33 cellular contexts compared by ENCODE assay signal in the genomic region with DNA sequence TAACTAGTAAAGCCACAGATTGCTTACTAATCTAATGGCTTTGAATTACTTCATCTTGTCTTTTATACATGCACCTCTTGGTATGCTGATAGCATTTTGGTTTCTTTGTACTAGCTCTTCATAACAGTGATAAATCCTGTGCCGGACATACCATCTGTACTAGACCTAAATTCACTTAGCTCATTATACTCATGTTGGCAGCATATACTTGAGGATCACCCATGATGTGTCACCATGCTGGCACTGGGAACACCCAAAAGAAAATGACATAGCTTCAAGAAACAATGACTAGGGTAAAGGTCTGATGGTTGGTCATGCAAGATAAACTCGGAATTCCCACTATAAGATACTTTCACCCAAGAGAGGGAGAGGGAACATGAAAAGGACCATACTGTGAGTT.
"Had no signal": no experiment of that assay in that cellular context is flagged by ENCODE, and none has a peak within 500 bp of the region (broad histone marks: within the 10 kb centered on the region; RNA-seq: fewer than 3 reads in every experiment).

No MANE protein-coding gene starts in this region.

- H3K36me3 Mint-ChIP-seq: activated CD4-positive, alpha-beta memory T cell treated with anti-CD3 and anti-CD28 coated beads for 36 hours; activated naive CD4-positive, alpha-beta T cell treated with anti-CD3 and anti-CD28 coated beads, Interleukin-2, amount 50 U/mL, for 72 hours; activated naive CD8-positive, alpha-beta T cell treated with anti-CD3 and anti-CD28 coated beads for 36 hours had no signal

- H3K4me3 ChIP-seq: adrenal gland, ascending aorta, body of pancreas, breast epithelium had no signal

- ATAC-seq: activated CD8-positive, alpha-beta T cell treated with anti-CD3 and anti-CD28 coated beads for 36 hours; activated naive CD4-positive, alpha-beta T cell treated with anti-CD3 and anti-CD28 coated beads, Interleukin-2, amount 50 U/mL, for 72 hours; activated T-cell treated with anti-CD3 and anti-CD28 coated beads, Interleukin-2, amount 50 U/mL, for 4 hours; activated T-cell treated with anti-CD3 and anti-CD28 coated beads, Interleukin-2, amount 50 U/mL, for 72 hours; activated T-helper 17 cell treated with anti-CD3 and anti-CD28 coated beads, Interleukin-2, amount 50 U/mL, for 72 hours; body of pancreas; T-helper 17 cell had no signal

- DNase-seq: activated B cell treated with CpG ODN at 0.5 μM for 24 hours; activated CD4-positive, alpha-beta memory T cell treated with anti-CD3 and anti-CD28 coated beads for 36 hours; activated CD4-positive, alpha-beta T cell treated with anti-CD3 and anti-CD28 coated beads for 4 hours; activated CD4-positive, alpha-beta T cell treated with anti-CD3 and anti-CD28 coated beads, Interleukin-2, amount 10 ng/mL, durations not matched to agents 24 days and 14 days; activated CD4-positive, alpha-beta T cell treated with anti-CD3 and anti-CD28 coated beads, Interleukin-2, amount 50 U/mL, for 1 hour; activated CD4-positive, alpha-beta T cell treated with anti-CD3 and anti-CD28 coated beads, Interleukin-2, amount 50 U/mL, for 4 hours; activated CD4-positive, CD25-positive, alpha-beta regulatory T cell treated with anti-CD3 and anti-CD28 coated beads, Interleukin-2, amount 50 U/mL, for 72 hours; activated CD8-positive, alpha-beta memory T cell treated with anti-CD3 and anti-CD28 coated beads, Interleukin-2, amount 50 U/mL, for 4 hours; activated CD8-positive, alpha-beta T cell treated with anti-CD3 and anti-CD28 coated beads for 36 hours; activated effector memory CD4-positive, alpha-beta T cell treated with anti-CD3 and anti-CD28 coated beads, Interleukin-2, amount 50 U/mL, for 16 hours; activated gamma-delta T cell treated with Interleukin-2 at 50 U/mL for 16 hours; activated naive CD4-positive, alpha-beta T cell; activated naive CD4-positive, alpha-beta T cell treated with anti-CD3 and anti-CD28 coated beads for 36 hours; activated naive CD4-positive, alpha-beta T cell treated with anti-CD3 and anti-CD28 coated beads, Interleukin-2, amount 50 U/mL, for 16 hours; activated naive CD8-positive, alpha-beta T cell treated with anti-CD3 and anti-CD28 coated beads for 36 hours; activated T-cell treated with anti-CD3 and anti-CD28 coated beads for 4 hours; activated T-cell treated with anti-CD3 and anti-CD28 coated beads, Interleukin-2, amount 50 U/mL, for 1 hour; activated T-cell treated with anti-CD3 and anti-CD28 coated beads, Interleukin-2, amount 50 U/mL, for 4 hours; activated T-cell treated with anti-CD3 and anti-CD28 coated beads, Interleukin-2, amount 50 U/mL, for 72 hours; adrenal gland; amniotic stem cell; anterior cingulate cortex; body of pancreas; brain microvascular endothelial cell; central memory CD4-positive, alpha-beta T cell; T-helper 17 cell; T1000 had no signal

- H3K9me3 Mint-ChIP-seq: activated B cell treated with CpG ODN at 0.5 μM for 24 hours; activated CD4-positive, alpha-beta memory T cell treated with anti-CD3 and anti-CD28 coated beads for 36 hours; activated CD8-positive, alpha-beta T cell treated with anti-CD3 and anti-CD28 coated beads for 36 hours; activated naive CD4-positive, alpha-beta T cell treated with anti-CD3 and anti-CD28 coated beads for 36 hours; activated naive CD4-positive, alpha-beta T cell treated with anti-CD3 and anti-CD28 coated beads, Interleukin-2, amount 50 U/mL, for 72 hours; activated naive CD8-positive, alpha-beta T cell treated with anti-CD3 and anti-CD28 coated beads for 36 hours; activated T-cell treated with anti-CD3 and anti-CD28 coated beads, Interleukin-2, amount 50 U/mL, for 4 hours; activated T-helper 1 cell treated with anti-CD3 and anti-CD28 coated beads, Interleukin-12 subunit alpha, Interleukin-12 subunit beta, Interleukin-2, Interleukin-4 antibody, amounts not matched to agents 30 ng/mL and 10 ng/mL and 1 ng/mL, durations not matched to agents 14 hours and 24 hours and 36 hours; activated T-helper 17 cell treated with anti-CD3 and anti-CD28 coated beads, Interleukin-2, amount 50 U/mL, for 72 hours had no signal

- H3K9me3 ChIP-seq: adrenal gland, ascending aorta, body of pancreas, breast epithelium had no signal

- H3K36me3 ChIP-seq: adrenal gland, ascending aorta, brain microvascular endothelial cell, breast epithelium had no signal

- H3K27ac Mint-ChIP-seq: activated B cell treated with CpG ODN at 0.5 μM for 24 hours; activated CD4-positive, alpha-beta memory T cell treated with anti-CD3 and anti-CD28 coated beads for 36 hours; activated CD4-positive, alpha-beta T cell treated with anti-CD3 and anti-CD28 coated beads, Interleukin-2, amount 10 ng/mL, durations not matched to agents 24 days and 14 days; activated CD8-positive, alpha-beta T cell treated with anti-CD3 and anti-CD28 coated beads for 36 hours; activated naive CD4-positive, alpha-beta T cell treated with anti-CD3 and anti-CD28 coated beads for 36 hours; activated naive CD4-positive, alpha-beta T cell treated with anti-CD3 and anti-CD28 coated beads, Interleukin-2, amount 50 U/mL, for 72 hours; activated naive CD8-positive, alpha-beta T cell treated with anti-CD3 and anti-CD28 coated beads for 36 hours; activated T-cell treated with anti-CD3 and anti-CD28 coated beads, Interleukin-2, amount 50 U/mL, for 72 hours; activated T-helper 1 cell treated with anti-CD3 and anti-CD28 coated beads, Interleukin-12 subunit alpha, Interleukin-12 subunit beta, Interleukin-2, Interleukin-4 antibody, amounts not matched to agents 30 ng/mL and 10 ng/mL and 1 ng/mL, durations not matched to agents 14 hours and 24 hours and 36 hours; activated T-helper 17 cell treated with anti-CD3 and anti-CD28 coated beads, Interleukin-2, amount 50 U/mL, for 72 hours; T-helper 17 cell had no signal

- H3K4me1 ChIP-seq: adrenal gland, body of pancreas, breast epithelium had no signal

- H3K27ac ChIP-seq: adrenal gland, ascending aorta, body of pancreas, brain microvascular endothelial cell, breast epithelium, VCaP had no signal

- H3K27me3 Mint-ChIP-seq: activated B cell treated with CpG ODN at 0.5 μM for 24 hours; activated CD4-positive, alpha-beta memory T cell treated with anti-CD3 and anti-CD28 coated beads for 36 hours; activated CD4-positive, alpha-beta T cell treated with anti-CD3 and anti-CD28 coated beads, Interleukin-2, amount 10 ng/mL, durations not matched to agents 24 days and 14 days; activated CD8-positive, alpha-beta T cell treated with anti-CD3 and anti-CD28 coated beads for 36 hours; activated naive CD8-positive, alpha-beta T cell treated with anti-CD3 and anti-CD28 coated beads for 36 hours; activated T-helper 17 cell treated with anti-CD3 and anti-CD28 coated beads, Interleukin-2, amount 50 U/mL, for 72 hours; T-helper 17 cell had no signal

- H3K4me3 Mint-ChIP-seq: activated B cell treated with CpG ODN at 0.5 μM for 24 hours; activated CD4-positive, alpha-beta memory T cell treated with anti-CD3 and anti-CD28 coated beads for 36 hours; activated CD4-positive, alpha-beta T cell treated with anti-CD3 and anti-CD28 coated beads, Interleukin-2, amount 10 ng/mL, durations not matched to agents 24 days and 14 days; activated CD8-positive, alpha-beta T cell treated with anti-CD3 and anti-CD28 coated beads for 36 hours; activated naive CD4-positive, alpha-beta T cell treated with anti-CD3 and anti-CD28 coated beads for 36 hours; activated naive CD8-positive, alpha-beta T cell treated with anti-CD3 and anti-CD28 coated beads for 36 hours; activated T-cell treated with anti-CD3 and anti-CD28 coated beads, Interleukin-2, amount 50 U/mL, for 4 hours; activated T-cell treated with anti-CD3 and anti-CD28 coated beads, Interleukin-2, amount 50 U/mL, for 72 hours; activated T-helper 1 cell treated with anti-CD3 and anti-CD28 coated beads, Interleukin-12 subunit alpha, Interleukin-12 subunit beta, Interleukin-2, Interleukin-4 antibody, amounts not matched to agents 30 ng/mL and 10 ng/mL and 1 ng/mL, durations not matched to agents 14 hours and 24 hours and 36 hours; activated T-helper 17 cell treated with anti-CD3 and anti-CD28 coated beads, Interleukin-2, amount 50 U/mL, for 72 hours; T-helper 17 cell had no signal

- H3K4me1 Mint-ChIP-seq: activated B cell treated with CpG ODN at 0.5 μM for 24 hours; activated CD4-positive, alpha-beta T cell treated with anti-CD3 and anti-CD28 coated beads, Interleukin-2, amount 10 ng/mL, durations not matched to agents 24 days and 14 days; activated naive CD8-positive, alpha-beta T cell treated with anti-CD3 and anti-CD28 coated beads for 36 hours; activated T-helper 17 cell treated with anti-CD3 and anti-CD28 coated beads, Interleukin-2, amount 50 U/mL, for 72 hours; T-helper 17 cell had no signal

- H3K27me3 ChIP-seq: adrenal gland, ascending aorta, body of pancreas, brain microvascular endothelial cell, breast epithelium had no signal
